1 cellular context compared by ENCODE assay signal in the genomic region with DNA sequence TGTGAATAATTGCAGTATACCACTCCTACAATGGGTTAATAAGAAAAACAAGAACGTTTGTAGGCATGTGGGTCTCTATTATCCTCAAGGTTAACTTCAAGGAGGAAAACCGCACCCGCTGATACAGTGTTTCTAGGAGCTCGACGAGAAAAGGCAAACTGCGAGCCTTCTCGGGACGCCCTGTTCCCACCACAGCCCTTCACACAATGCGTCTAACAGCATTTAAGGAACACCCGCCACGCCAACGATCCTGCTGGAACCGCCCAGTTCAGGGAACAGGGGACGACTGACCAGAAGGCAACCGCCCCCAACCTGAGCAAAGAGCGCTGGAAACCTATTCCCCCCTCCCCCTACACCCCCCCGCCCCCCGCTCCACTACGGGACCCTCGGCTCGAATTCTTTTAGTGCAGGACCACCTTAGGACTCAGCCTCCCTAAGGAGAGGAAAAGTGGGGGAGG.
A peak's percentile ranks its signal among the peaks of the same experiment; 100 is the strongest.
TF ChIP-seq lines count a peak whose summit lies in the region.

No MANE protein-coding gene starts in this region.

TF ChIP-seq in K562, 482 proteins besides CTCF, POLR2A, EP300 and RAD21:
- TF ChIP-seq MEF2D (tag; conservative IDR thresholded peaks at IDR 0.05; ENCODE audit: low read depth) (no peak), ZBTB7A (IDR thresholded peaks at IDR 0.05; ENCODE audit: borderline replicate concordance, control insufficient read depth, low read depth, low read length) (peak; percentile 11; the same call in 1 of the 2 replicates), CSDE1 (IDR thresholded peaks at IDR 0.05) (no peak), ZNF316 (IDR thresholded peaks at IDR 0.05) (no peak), ZKSCAN1 (IDR thresholded peaks at IDR 0.05; ENCODE audit: low read depth, low read length) (no peak), L3MBTL2 (IDR thresholded peaks at IDR 0.05) (no peak), ZNF217 (CRISPR knock-in tag; IDR thresholded peaks at IDR 0.05) (no peak), NRF1 (conservative IDR thresholded peaks at IDR 0.05 in 1 of 2, IDR thresholded peaks at IDR 0.05 in 1 of 2) (no peak), TBP (optimal IDR thresholded peaks at IDR 0.05; ENCODE audit: low read depth, low read length) (peak; percentile 79), ZFP1 (CRISPR knock-in tag; IDR thresholded peaks at IDR 0.05) (no peak), ZNF224 (CRISPR knock-in tag; IDR thresholded peaks at IDR 0.05) (no peak), TOE1 (IDR thresholded peaks at IDR 0.05; ENCODE audit: borderline replicate concordance) (no peak), TOE1 (CRISPR knock-in tag; IDR thresholded peaks at IDR 0.05; ENCODE audit: borderline replicate concordance, low read depth) (no peak), DACH1 (IDR thresholded peaks at IDR 0.05; ENCODE audit: partially characterized antibody) (no peak), NEUROD1 (IDR thresholded peaks at IDR 0.05; ENCODE audit: borderline replicate concordance, low read depth, low read length, partially characterized antibody) (peak; percentile 17), MYC (IDR thresholded peaks at IDR 0.05; ENCODE audit: low read depth, low read length) (peak; percentile 3; the same call in 1 of the 2 replicates), MYC (CRISPR knock-in tag; IDR thresholded peaks at IDR 0.05; ENCODE audit: borderline replicate concordance, low read depth) (no peak), ZNF583 (CRISPR knock-in tag; IDR thresholded peaks at IDR 0.05) (no peak), ZNF57 (CRISPR knock-in tag; IDR thresholded peaks at IDR 0.05) (no peak), ZNF589 (CRISPR knock-in tag; IDR thresholded peaks at IDR 0.05; ENCODE audit: low read depth) (peak; percentile 77), ZNF75A (CRISPR knock-in tag; IDR thresholded peaks at IDR 0.05) (no peak), SMARCA5 (IDR thresholded peaks at IDR 0.05) (no peak), KLF16 (IDR thresholded peaks at IDR 0.05) (0 out of 2 replicates have a peak, but pooled peaks have one; percentile 14), TGIF2 (CRISPR knock-in tag; IDR thresholded peaks at IDR 0.05) (no peak), SPI1 (IDR thresholded peaks at IDR 0.05; ENCODE audit: borderline replicate concordance, low read depth, low read length) (peak; percentile 40; the same call in 1 of the 2 replicates), HDAC1 (IDR thresholded peaks at IDR 0.05) (no peak), TAF1 (IDR thresholded peaks at IDR 0.05; ENCODE audit: control insufficient read depth, extremely low read depth, insufficient read depth, low read length, severe bottlenecking) (peak; percentile 64), NBN (IDR thresholded peaks at IDR 0.05; ENCODE audit: low read depth) (no peak), NCOA6 (IDR thresholded peaks at IDR 0.05) (no peak)
- TF ChIP-seq, protein P1, sequence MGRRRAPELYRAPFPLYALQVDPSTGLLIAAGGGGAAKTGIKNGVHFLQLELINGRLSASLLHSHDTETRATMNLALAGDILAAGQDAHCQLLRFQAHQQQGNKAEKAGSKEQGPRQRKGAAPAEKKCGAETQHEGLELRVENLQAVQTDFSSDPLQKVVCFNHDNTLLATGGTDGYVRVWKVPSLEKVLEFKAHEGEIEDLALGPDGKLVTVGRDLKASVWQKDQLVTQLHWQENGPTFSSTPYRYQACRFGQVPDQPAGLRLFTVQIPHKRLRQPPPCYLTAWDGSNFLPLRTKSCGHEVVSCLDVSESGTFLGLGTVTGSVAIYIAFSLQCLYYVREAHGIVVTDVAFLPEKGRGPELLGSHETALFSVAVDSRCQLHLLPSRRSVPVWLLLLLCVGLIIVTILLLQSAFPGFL (CRISPR knock-in tag; IDR thresholded peaks at IDR 0.05) = no peak
- TF ChIP-seq, protein P2, sequence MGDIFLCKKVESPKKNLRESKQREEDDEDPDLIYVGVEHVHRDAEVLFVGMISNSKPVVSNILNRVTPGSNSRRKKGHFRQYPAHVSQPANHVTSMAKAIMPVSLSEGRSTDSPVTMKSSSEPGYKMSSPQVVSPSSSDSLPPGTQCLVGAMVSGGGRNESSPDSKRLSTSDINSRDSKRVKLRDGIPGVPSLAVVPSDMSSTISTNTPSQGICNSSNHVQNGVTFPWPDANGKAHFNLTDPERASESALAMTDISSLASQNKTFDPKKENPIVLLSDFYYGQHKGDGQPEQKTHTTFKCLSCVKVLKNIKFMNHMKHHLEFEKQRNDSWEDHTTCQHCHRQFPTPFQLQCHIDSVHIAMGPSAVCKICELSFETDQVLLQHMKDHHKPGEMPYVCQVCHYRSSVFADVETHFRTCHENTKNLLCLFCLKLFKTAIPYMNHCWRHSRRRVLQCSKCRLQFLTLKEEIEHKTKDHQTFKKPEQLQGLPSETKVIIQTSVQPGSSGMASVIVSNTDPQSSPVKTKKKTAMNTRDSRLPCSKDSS (IDR thresholded peaks at IDR 0.05; ENCODE audit: low read depth, partially characterized antibody) = no peak
- TF ChIP-seq, protein P3, sequence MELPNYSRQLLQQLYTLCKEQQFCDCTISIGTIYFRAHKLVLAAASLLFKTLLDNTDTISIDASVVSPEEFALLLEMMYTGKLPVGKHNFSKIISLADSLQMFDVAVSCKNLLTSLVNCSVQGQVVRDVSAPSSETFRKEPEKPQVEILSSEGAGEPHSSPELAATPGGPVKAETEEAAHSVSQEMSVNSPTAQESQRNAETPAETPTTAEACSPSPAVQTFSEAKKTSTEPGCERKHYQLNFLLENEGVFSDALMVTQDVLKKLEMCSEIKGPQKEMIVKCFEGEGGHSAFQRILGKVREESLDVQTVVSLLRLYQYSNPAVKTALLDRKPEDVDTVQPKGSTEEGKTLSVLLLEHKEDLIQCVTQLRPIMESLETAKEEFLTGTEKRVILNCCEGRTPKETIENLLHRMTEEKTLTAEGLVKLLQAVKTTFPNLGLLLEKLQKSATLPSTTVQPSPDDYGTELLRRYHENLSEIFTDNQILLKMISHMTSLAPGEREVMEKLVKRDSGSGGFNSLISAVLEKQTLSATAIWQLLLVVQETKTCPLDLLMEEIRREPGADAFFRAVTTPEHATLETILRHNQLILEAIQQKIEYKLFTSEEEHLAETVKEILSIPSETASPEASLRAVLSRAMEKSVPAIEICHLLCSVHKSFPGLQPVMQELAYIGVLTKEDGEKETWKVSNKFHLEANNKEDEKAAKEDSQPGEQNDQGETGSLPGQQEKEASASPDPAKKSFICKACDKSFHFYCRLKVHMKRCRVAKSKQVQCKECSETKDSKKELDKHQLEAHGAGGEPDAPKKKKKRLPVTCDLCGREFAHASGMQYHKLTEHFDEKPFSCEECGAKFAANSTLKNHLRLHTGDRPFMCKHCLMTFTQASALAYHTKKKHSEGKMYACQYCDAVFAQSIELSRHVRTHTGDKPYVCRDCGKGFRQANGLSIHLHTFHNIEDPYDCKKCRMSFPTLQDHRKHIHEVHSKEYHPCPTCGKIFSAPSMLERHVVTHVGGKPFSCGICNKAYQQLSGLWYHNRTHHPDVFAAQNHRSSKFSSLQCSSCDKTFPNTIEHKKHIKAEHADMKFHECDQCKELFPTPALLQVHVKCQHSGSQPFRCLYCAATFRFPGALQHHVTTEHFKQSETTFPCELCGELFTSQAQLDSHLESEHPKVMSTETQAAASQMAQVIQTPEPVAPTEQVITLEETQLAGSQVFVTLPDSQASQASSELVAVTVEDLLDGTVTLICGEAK (IDR thresholded peaks at IDR 0.05) = 0 out of 2 replicates have a peak, but pooled peaks have one; percentile 10
- TF ChIP-seq, protein P3 (CRISPR knock-in tag; IDR thresholded peaks at IDR 0.05) = no peak
- TF ChIP-seq, protein P4, sequence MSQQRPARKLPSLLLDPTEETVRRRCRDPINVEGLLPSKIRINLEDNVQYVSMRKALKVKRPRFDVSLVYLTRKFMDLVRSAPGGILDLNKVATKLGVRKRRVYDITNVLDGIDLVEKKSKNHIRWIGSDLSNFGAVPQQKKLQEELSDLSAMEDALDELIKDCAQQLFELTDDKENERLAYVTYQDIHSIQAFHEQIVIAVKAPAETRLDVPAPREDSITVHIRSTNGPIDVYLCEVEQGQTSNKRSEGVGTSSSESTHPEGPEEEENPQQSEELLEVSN (IDR thresholded peaks at IDR 0.05; ENCODE audit: borderline replicate concordance in 1 of 2, extremely low read depth in 1 of 2, insufficient read depth in 1 of 2, insufficient read length in 1 of 2, low read depth in 1 of 2, low read length in 1 of 2, poor library complexity in 1 of 2, severe bottlenecking in 1 of 2) = peak in 1 of 2 experiments; percentile 60
